In genomic region chr16:11076259-11077018, GRCh38 we compare ENCODE assay signal across 1 cellular context.
TF ChIP-seq lines count a peak whose summit lies in the region.

No MANE protein-coding gene starts in this region.

TF ChIP-seq in GM12878, 131 proteins besides CTCF, POLR2A, EP300 and RAD21 (continued from another document):
- peak; percentile 13; the same call in 1 of the 2 replicates for TF ChIP-seq ZNF592 (IDR thresholded peaks at IDR 0.05)
- TF ChIP-seq TBL1XR1 (IDR thresholded peaks at IDR 0.05; ENCODE audit: low read depth, low read length): peak; percentile 85; the same call in 1 of the 2 replicates
- no peak for TF ChIP-seq CBX3 (IDR thresholded peaks at IDR 0.05; ENCODE audit: borderline replicate concordance, low read depth)
- no peak for TF ChIP-seq BMI1 (IDR thresholded peaks at IDR 0.05; ENCODE audit: borderline replicate concordance)
- peak; percentile 50; the same call in 1 of the 2 replicates for TF ChIP-seq MTA2 (IDR thresholded peaks at IDR 0.05; ENCODE audit: low read depth)
- TF ChIP-seq REST (IDR thresholded peaks at IDR 0.05; ENCODE audit: low read depth, low read length): no peak
- peak; percentile 60 for TF ChIP-seq PBX3 (IDR thresholded peaks at IDR 0.05; ENCODE audit: insufficient replicate concordance, low read depth, low read length)
- TF ChIP-seq CREB1 (IDR thresholded peaks at IDR 0.05; ENCODE audit: low read depth): peak; percentile 59; the same call in 1 of the 2 replicates
- no peak; the same call in 1 of the 2 replicates for TF ChIP-seq IRF4 (IDR thresholded peaks at IDR 0.05; ENCODE audit: low read depth, low read length)
- TF ChIP-seq POLR2AphosphoS5 (IDR thresholded peaks at IDR 0.05; ENCODE audit: low read length): peak; percentile 32; the same call in 1 of the 2 replicates
- TF ChIP-seq ZBTB33 (IDR thresholded peaks at IDR 0.05): no peak
- 0 out of 2 replicates have a peak, but pooled peaks have one; percentile 26 for TF ChIP-seq SIN3A (IDR thresholded peaks at IDR 0.05; ENCODE audit: low read depth, low read length)
- TF ChIP-seq ATF2 (IDR thresholded peaks at IDR 0.05; ENCODE audit: low read length): peak; percentile 61; the same call in 1 of the 2 replicates
- TF ChIP-seq ASH2L (IDR thresholded peaks at IDR 0.05; ENCODE audit: borderline replicate concordance, low read depth): no peak
- TF ChIP-seq CBX5 (IDR thresholded peaks at IDR 0.05; ENCODE audit: low read depth): 0 out of 2 replicates have a peak, but pooled peaks have one; percentile 31
- TF ChIP-seq RELA (IDR thresholded peaks at IDR 0.05; ENCODE audit: borderline replicate concordance, partially characterized antibody): no peak
- no peak for TF ChIP-seq PRDM15 (CRISPR knock-in tag; IDR thresholded peaks at IDR 0.05)
- TF ChIP-seq CBFB (IDR thresholded peaks at IDR 0.05; ENCODE audit: low read depth): no peak
- TF ChIP-seq HDGF (IDR thresholded peaks at IDR 0.05): no peak
TF ChIP-seq in GM12878: peak in this region for 31.
